Comparison of ENCODE assay signal across 8 cellular contexts in the genomic region with DNA sequence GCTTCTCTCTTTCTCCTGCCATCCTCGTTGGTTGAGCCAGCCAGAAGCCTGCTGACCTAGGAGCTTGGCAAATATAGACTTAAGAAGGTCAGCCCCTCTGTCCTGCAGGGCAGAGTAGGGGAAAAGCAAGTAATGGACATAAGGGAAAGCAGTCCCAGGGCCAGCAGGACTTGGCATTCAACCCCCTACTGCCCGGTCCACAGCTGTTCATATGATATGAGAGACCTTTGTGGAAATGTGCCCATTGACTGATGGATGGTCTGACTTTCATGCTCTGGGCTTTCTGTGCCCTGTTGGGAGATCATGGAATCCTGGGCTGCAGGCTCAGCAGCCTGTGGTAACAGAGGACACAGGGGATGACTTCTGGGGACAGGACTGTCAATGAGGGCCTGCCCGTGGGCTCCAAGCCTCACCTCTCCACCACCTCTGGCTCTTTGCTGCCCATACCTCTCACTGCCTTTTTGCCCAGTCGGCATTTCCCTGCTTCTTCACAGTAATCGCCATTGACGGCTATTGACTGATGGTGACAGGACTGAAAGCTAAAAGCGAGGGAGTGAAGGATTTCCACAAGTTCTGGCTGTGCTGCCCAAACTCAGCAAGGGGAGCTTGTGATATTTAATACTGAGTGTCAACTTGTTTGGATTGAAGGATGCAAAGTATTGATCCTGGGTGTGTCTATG.
"Had no signal": no experiment of that assay in that cellular context is flagged by ENCODE, and none has a peak within 500 bp of the region (broad histone marks: within the 10 kb centered on the region; RNA-seq: fewer than 3 reads in every experiment).

No MANE protein-coding gene starts in this region.

- H3K9ac ChIP-seq: GM23248 had no signal

- H3K27ac Mint-ChIP-seq: H9 had no signal

- H3K4me3 Mint-ChIP-seq: H9 had no signal

- H3K27ac ChIP-seq: GM23248, HL-60 had no signal

- DNase-seq: GM23248, GOT3, H9, HCEC 1CT, KG1 had no signal

- H2AFZ ChIP-seq: GM23248 had no signal

- ATAC-seq: HepG2, K562 had no signal

- H3K9me3 Mint-ChIP-seq: H9 had no signal

- H3K4me1 Mint-ChIP-seq: H9 had no signal

- H3K4me3 ChIP-seq: GM23248, K562 had no signal
